In the genomic region with DNA sequence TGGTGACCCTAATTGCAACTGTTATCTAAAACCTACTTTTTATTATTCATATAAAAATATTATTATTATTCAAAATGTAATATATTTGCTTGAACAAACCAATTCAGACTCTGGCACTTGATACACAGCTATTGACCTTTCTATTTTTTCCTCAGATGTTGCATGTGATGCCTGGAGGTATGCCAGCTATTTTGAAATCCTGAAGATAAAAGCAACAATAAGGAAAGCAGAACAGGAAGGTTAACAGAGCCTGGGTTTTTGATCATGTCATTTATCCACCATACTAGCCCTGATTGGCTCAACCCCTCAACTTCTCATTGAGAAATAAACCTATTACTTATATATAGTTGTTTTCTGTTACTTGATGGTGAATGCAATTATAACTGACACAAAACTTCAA, we compare ENCODE assay signal across 1 cellular context.
TF ChIP-seq lines count a peak whose summit lies in the region.

No MANE protein-coding gene starts in this region.

TF ChIP-seq in HEK293T, 16 proteins besides CTCF, POLR2A, EP300 and RAD21 (continued from another document):
- TF ChIP-seq CTBP1 (IDR thresholded peaks at IDR 0.05; ENCODE audit: borderline replicate concordance) (no peak), L3MBTL2 (conservative IDR thresholded peaks at IDR 0.05) (no peak)
TF ChIP-seq in HEK293T: peak in this region for 0.
